10 cellular contexts compared by ENCODE assay signal in genomic region chr10:9302142-9302746, GRCh38.
A peak's percentile ranks its signal among the peaks of the same experiment; 100 is the strongest.
DNase-seq lines count a peak whose midpoint lies in the region; ATAC-seq lines count a peak whose summit lies in the region.
"Had no signal": no experiment of that assay in that cellular context is flagged by ENCODE, and none has a peak within 500 bp of the region (broad histone marks: within the 10 kb centered on the region; RNA-seq: fewer than 3 reads in every experiment).

No MANE protein-coding gene starts in this region.

- CTCF ChIA-PET in activated naive CD4-positive, alpha-beta T cell treated with anti-CD3 and anti-CD28 coated beads, Interleukin-2, amount 10 ng/mL, durations not matched to agents 7 days and 5 days (lab: Charles Lee): interaction anchor here (0.8 to 1.1 kb wide), 6 partner anchors 94 to 1777 kb away, joined by 3 to 5 read pairs (median 4); no protein-coding TSS in a partner anchor

- no peak overlapping the region for H3K27ac ChIP-seq in epithelial cell of prostate

- H3K4me1 Mint-ChIP-seq in activated naive CD4-positive, alpha-beta T cell treated with anti-CD3 and anti-CD28 coated beads, Interleukin-2, amount 10 ng/mL, durations not matched to agents 7 days and 5 days: no peaks in the 10 kb centered on the region

- H3K27me3 Mint-ChIP-seq in activated naive CD4-positive, alpha-beta T cell treated with anti-CD3 and anti-CD28 coated beads, Interleukin-2, amount 10 ng/mL, durations not matched to agents 7 days and 5 days: no peaks in the 10 kb centered on the region
- H3K27me3 Mint-ChIP-seq: dendritic cell treated with granulocyte-macrophage colony-stimulating factor and Interleukin-4, amounts not matched to agents 40 ng/mL and 50 ng/mL, for 4 days had no signal

- no peak overlapping the region for H3K27ac Mint-ChIP-seq in activated naive CD4-positive, alpha-beta T cell treated with anti-CD3 and anti-CD28 coated beads, Interleukin-2, amount 10 ng/mL, durations not matched to agents 7 days and 5 days
- H3K27ac Mint-ChIP-seq: dendritic cell treated with granulocyte-macrophage colony-stimulating factor and Interleukin-4, amounts not matched to agents 40 ng/mL and 50 ng/mL, for 4 days; stimulated activated naive CD8-positive, alpha-beta T cell treated with anti-CD3 and anti-CD28 coated beads, Interleukin-15, Interleukin-2, amounts not matched to agents 100 ng/mL and 50 ng/mL, for 24 hours had no signal

- H3K4me3 Mint-ChIP-seq in activated naive CD4-positive, alpha-beta T cell treated with anti-CD3 and anti-CD28 coated beads, Interleukin-2, amount 10 ng/mL, durations not matched to agents 7 days and 5 days: no peak overlapping the region
- H3K4me3 Mint-ChIP-seq: dendritic cell treated with granulocyte-macrophage colony-stimulating factor and Interleukin-4, amounts not matched to agents 40 ng/mL and 50 ng/mL, for 4 days; stimulated activated naive CD8-positive, alpha-beta T cell treated with anti-CD3 and anti-CD28 coated beads, Interleukin-15, Interleukin-2, amounts not matched to agents 100 ng/mL and 50 ng/mL, for 24 hours had no signal

- no peaks in the 10 kb centered on the region for H3K36me3 Mint-ChIP-seq in activated naive CD4-positive, alpha-beta T cell treated with anti-CD3 and anti-CD28 coated beads, Interleukin-2, amount 10 ng/mL, durations not matched to agents 7 days and 5 days

- DNase-seq in activated naive CD4-positive, alpha-beta T cell treated with anti-CD3 and anti-CD28 coated beads, Interleukin-2, amount 10 ng/mL, durations not matched to agents 7 days and 5 days: peak; percentile 20
- DNase-seq in activated naive CD4-positive, alpha-beta T cell (lab: John Stamatoyannopoulos, UW): no peak
- DNase-seq in RPMI8226: peak; percentile 47
- peak; percentile 31 for DNase-seq in epithelial cell of prostate (ENCODE audit: low read depth, low spot score)
- DNase-seq in non-pigmented ciliary epithelial cell (ENCODE audit: low read depth): peak; percentile 26
- DNase-seq in activated CD8-positive, alpha-beta memory T cell treated with anti-CD3 and anti-CD28 coated beads, Interleukin-2, amount 50 U/mL, for 4 hours: no peak

- ATAC-seq in HG03521 (IDR thresholded peaks at IDR 0.05; ENCODE audit: unreplicated experiment) (peak; percentile 43), GM21381 (IDR thresholded peaks at IDR 0.05; ENCODE audit: unreplicated experiment) (no peak)

- H3K9me3 Mint-ChIP-seq in activated naive CD4-positive, alpha-beta T cell treated with anti-CD3 and anti-CD28 coated beads, Interleukin-2, amount 10 ng/mL, durations not matched to agents 7 days and 5 days: no peaks in the 10 kb centered on the region
- H3K9me3 Mint-ChIP-seq: dendritic cell treated with granulocyte-macrophage colony-stimulating factor and Interleukin-4, amounts not matched to agents 40 ng/mL and 50 ng/mL, for 4 days; stimulated activated naive CD8-positive, alpha-beta T cell treated with anti-CD3 and anti-CD28 coated beads, Interleukin-15, Interleukin-2, amounts not matched to agents 100 ng/mL and 50 ng/mL, for 24 hours had no signal

Comparison
In these comparisons a context has a peak if more than half of its experiments do, and no peak if none do; other contexts are left out.
1. DNase-seq: peak in activated naive CD4-positive, alpha-beta T cell treated with anti-CD3 and anti-CD28 coated beads, Interleukin-2, amount 10 ng/mL, durations not matched to agents 7 days and 5 days (single experiment), RPMI8226 (single experiment), epithelial cell of prostate (single experiment) and non-pigmented ciliary epithelial cell (single experiment); none in activated naive CD4-positive, alpha-beta T cell (0 of 4) and activated CD8-positive, alpha-beta memory T cell treated with anti-CD3 and anti-CD28 coated beads, Interleukin-2, amount 50 U/mL, for 4 hours (single experiment).